ENCODE assay signal across 32 cellular contexts in the genomic region with DNA sequence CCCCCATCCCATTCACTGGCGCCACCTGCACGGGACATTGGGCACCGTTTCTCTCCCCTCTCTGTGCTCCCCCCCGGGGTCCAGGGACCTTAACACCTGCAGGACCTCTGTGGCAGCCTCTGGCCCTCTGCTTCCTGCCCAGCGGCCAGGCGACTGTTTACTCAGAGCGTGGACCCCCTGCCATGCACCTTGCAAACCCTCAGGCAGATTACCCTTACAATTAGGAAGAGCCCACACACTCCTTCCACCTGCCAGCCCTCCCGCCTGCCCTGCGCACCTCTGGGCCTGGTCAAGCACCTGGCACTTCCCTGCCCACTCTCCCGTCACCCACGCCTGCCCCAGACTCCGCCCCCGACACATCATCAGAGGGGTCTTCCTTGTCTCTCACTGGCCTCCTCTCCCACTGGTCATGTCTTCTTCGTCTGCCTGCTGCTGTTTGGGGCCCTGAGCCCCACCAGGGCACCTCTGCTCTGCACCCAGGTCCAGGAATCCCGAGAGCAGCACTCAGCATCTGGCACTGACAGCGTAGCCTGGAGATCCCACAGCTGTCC.
"Had no signal": no experiment of that assay in that cellular context is flagged by ENCODE, and none has a peak within 500 bp of the region (broad histone marks: within the 10 kb centered on the region; RNA-seq: fewer than 3 reads in every experiment).

No MANE protein-coding gene starts in this region.

- H3K4me1 Mint-ChIP-seq: activated CD4-positive, alpha-beta T cell treated with anti-CD3 and anti-CD28 coated beads, Interleukin-2, amount 10 ng/mL, durations not matched to agents 24 days and 14 days; activated naive CD4-positive, alpha-beta T cell treated with anti-CD3 and anti-CD28 coated beads, Interleukin-2, amount 10 ng/mL, durations not matched to agents 7 days and 5 days; activated naive CD8-positive, alpha-beta T cell treated with anti-CD3 and anti-CD28 coated beads, Interleukin-2, amount 10 ng/mL, durations not matched to agents 7 days and 5 days; stimulated activated memory B cell treated with anti-CD40 and anti-IgM and Interleukin-4, amounts not matched to agents 10 μg/mL and 1 μg/mL and 100 μg/mL, for 72 hours had no signal

- H3K9me3 ChIP-seq: gastrocnemius medialis, stomach, thyroid gland, upper lobe of right lung had no signal

- H3K4me1 ChIP-seq: gastrocnemius medialis, stomach, thyroid gland, upper lobe of right lung had no signal

- H3K4me3 ChIP-seq: gastrocnemius medialis, stomach, thyroid gland, upper lobe of right lung had no signal

- H3K27me3 ChIP-seq: brain microvascular endothelial cell, thyroid gland had no signal

- DNase-seq: activated CD4-positive, alpha-beta memory T cell treated with anti-CD3 and anti-CD28 coated beads for 36 hours; activated CD4-positive, alpha-beta T cell treated with anti-CD3 and anti-CD28 coated beads, Interleukin-2, amount 10 ng/mL, durations not matched to agents 24 days and 14 days; activated CD4-positive, CD25-positive, alpha-beta regulatory T cell treated with anti-CD3 and anti-CD28 coated beads, Interleukin-2, amount 50 U/mL, for 72 hours; activated CD8-positive, alpha-beta memory T cell treated with anti-CD3 and anti-CD28 coated beads, Interleukin-2, amount 50 U/mL, for 48 hours; activated gamma-delta T cell; activated naive CD4-positive, alpha-beta T cell treated with anti-CD3 and anti-CD28 coated beads, Interleukin-2, amount 10 ng/mL, durations not matched to agents 7 days and 5 days; activated naive CD8-positive, alpha-beta T cell treated with anti-CD3 and anti-CD28 coated beads, Interleukin-2, amount 10 ng/mL, durations not matched to agents 7 days and 5 days; activated T-cell treated with anti-CD3 and anti-CD28 coated beads, Interleukin-2, amount 50 U/mL, for 24 hours; brain microvascular endothelial cell; caudate nucleus; cortex of kidney; effector memory CD8-positive, alpha-beta T cell; erythroblast; gastrocnemius medialis; glutamatergic neuron; left cardiac atrium; left ventricle myocardium superior; midbrain; naive thymus-derived CD8-positive, alpha-beta T cell; occipital lobe; right cardiac atrium; stimulated activated CD4-positive, alpha-beta T cell treated with anti-CD3 and anti-CD28 coated beads, Interleukin-12 subunit alpha, Interleukin-12 subunit beta, amount 100 ng/mL, for 4 hours; stimulated activated CD4-positive, alpha-beta T cell treated with anti-CD3 and anti-CD28 coated beads, Interleukin-4, amount 100 ng/mL, for 1 hour; stomach; SW 1271; T1000; thyroid gland; upper lobe of right lung; WERI-Rb-1 had no signal

- H3K27me3 Mint-ChIP-seq: activated CD4-positive, alpha-beta T cell treated with anti-CD3 and anti-CD28 coated beads, Interleukin-2, amount 10 ng/mL, durations not matched to agents 24 days and 14 days had no signal

- H3K27ac ChIP-seq: brain microvascular endothelial cell, gastrocnemius medialis, stomach, thyroid gland, upper lobe of right lung, WERI-Rb-1 had no signal

- H3K4me3 Mint-ChIP-seq: activated CD4-positive, alpha-beta memory T cell treated with anti-CD3 and anti-CD28 coated beads for 36 hours; activated CD4-positive, alpha-beta T cell treated with anti-CD3 and anti-CD28 coated beads, Interleukin-2, amount 10 ng/mL, durations not matched to agents 24 days and 14 days; activated naive CD4-positive, alpha-beta T cell treated with anti-CD3 and anti-CD28 coated beads, Interleukin-2, amount 10 ng/mL, durations not matched to agents 7 days and 5 days; activated naive CD8-positive, alpha-beta T cell treated with anti-CD3 and anti-CD28 coated beads, Interleukin-2, amount 10 ng/mL, durations not matched to agents 7 days and 5 days; activated T-cell treated with anti-CD3 and anti-CD28 coated beads, Interleukin-2, amount 50 U/mL, for 24 hours; effector memory CD8-positive, alpha-beta T cell; naive thymus-derived CD8-positive, alpha-beta T cell; neural crest cell; stimulated activated memory B cell treated with anti-CD40 and anti-IgM and Interleukin-4, amounts not matched to agents 10 μg/mL and 1 μg/mL and 100 μg/mL, for 72 hours; T-helper 1 cell treated with Interleukin-12 subunit alpha and Interleukin-12 subunit beta and Interleukin-4 antibody, amounts not matched to agents 30 μg/mL and 1 μg/mL, for 36 hours had no signal

- H3K36me3 Mint-ChIP-seq: activated CD4-positive, alpha-beta memory T cell treated with anti-CD3 and anti-CD28 coated beads for 36 hours; activated naive CD4-positive, alpha-beta T cell treated with anti-CD3 and anti-CD28 coated beads, Interleukin-2, amount 10 ng/mL, durations not matched to agents 7 days and 5 days; activated naive CD8-positive, alpha-beta T cell treated with anti-CD3 and anti-CD28 coated beads, Interleukin-2, amount 10 ng/mL, durations not matched to agents 7 days and 5 days; naive thymus-derived CD8-positive, alpha-beta T cell; stimulated activated memory B cell treated with anti-CD40 and anti-IgM and Interleukin-4, amounts not matched to agents 10 μg/mL and 1 μg/mL and 100 μg/mL, for 72 hours had no signal

- H3K36me3 ChIP-seq: brain microvascular endothelial cell, gastrocnemius medialis, stomach, thyroid gland, upper lobe of right lung, WERI-Rb-1 had no signal

- ATAC-seq: effector memory CD8-positive, alpha-beta T cell; gastrocnemius medialis; left cardiac atrium; left ventricle myocardium superior; naive thymus-derived CD8-positive, alpha-beta T cell; right cardiac atrium; stimulated activated memory B cell treated with anti-CD40 and anti-IgM and Interleukin-4, amounts not matched to agents 10 μg/mL and 1 μg/mL and 100 μg/mL, for 72 hours; upper lobe of right lung had no signal

- H3K27ac Mint-ChIP-seq: activated CD4-positive, alpha-beta memory T cell treated with anti-CD3 and anti-CD28 coated beads for 36 hours; activated CD4-positive, alpha-beta T cell treated with anti-CD3 and anti-CD28 coated beads, Interleukin-2, amount 10 ng/mL, durations not matched to agents 24 days and 14 days; activated naive CD4-positive, alpha-beta T cell treated with anti-CD3 and anti-CD28 coated beads, Interleukin-2, amount 10 ng/mL, durations not matched to agents 7 days and 5 days; activated naive CD8-positive, alpha-beta T cell treated with anti-CD3 and anti-CD28 coated beads, Interleukin-2, amount 10 ng/mL, durations not matched to agents 7 days and 5 days; activated T-cell treated with anti-CD3 and anti-CD28 coated beads, Interleukin-2, amount 50 U/mL, for 24 hours; effector memory CD8-positive, alpha-beta T cell; naive thymus-derived CD8-positive, alpha-beta T cell; stimulated activated memory B cell treated with anti-CD40 and anti-IgM and Interleukin-4, amounts not matched to agents 10 μg/mL and 1 μg/mL and 100 μg/mL, for 72 hours; T-helper 1 cell treated with Interleukin-12 subunit alpha and Interleukin-12 subunit beta and Interleukin-4 antibody, amounts not matched to agents 30 μg/mL and 1 μg/mL, for 36 hours had no signal
